In genomic region chr3:42590989-42591756, GRCh38 we compare ENCODE assay signal across 8 cellular contexts. TPM values are rescaled to one million over a fixed set of nuclear protein-coding genes. Genes with fewer than 3 reads are reported as not detected.
DNase-seq lines count a peak whose midpoint lies in the region; ATAC-seq and TF ChIP-seq lines count a peak whose summit lies in the region.

No MANE protein-coding gene starts in this region.

- H3K36me3 ChIP-seq in right atrium auricular region = no peaks in the 10 kb centered on the region

- peaks cover 31% of the 10 kb centered on the region for H3K4me1 Mint-ChIP-seq in T-helper 2 cell treated with Interferon-gamma antibody and Interleukin-4, amounts not matched to agents 5 μg/mL and 100 μg/mL, for 36 hours (ENCODE audit: low read depth)
- H3K4me1 Mint-ChIP-seq in WTC11 = peaks cover 43% of the 10 kb centered on the region

- peak overlapping the region; percentile 99 for H3K27ac Mint-ChIP-seq in T-helper 2 cell treated with Interferon-gamma antibody and Interleukin-4, amounts not matched to agents 5 μg/mL and 100 μg/mL, for 36 hours
- H3K27ac Mint-ChIP-seq in WTC11 = peak overlapping the region; percentile 93

- ATAC-seq in WTC11 = no peak

- H3K9me3 Mint-ChIP-seq in T-helper 2 cell treated with Interferon-gamma antibody and Interleukin-4, amounts not matched to agents 5 μg/mL and 100 μg/mL, for 36 hours = no peaks in the 10 kb centered on the region
- H3K9me3 Mint-ChIP-seq in WTC11 = no peaks in the 10 kb centered on the region

- no peaks in the 10 kb centered on the region for H3K27me3 Mint-ChIP-seq in T-helper 2 cell treated with Interferon-gamma antibody and Interleukin-4, amounts not matched to agents 5 μg/mL and 100 μg/mL, for 36 hours (ENCODE audit: low read depth)
- H3K27me3 Mint-ChIP-seq in WTC11 (ENCODE audit: low read depth) = no peaks in the 10 kb centered on the region

- POLR2A ChIA-PET in WTC11 (lab: Charles Lee) = interaction anchor here (0.6 to 2.9 kb wide), 7 partner anchors 9 to 212 kb away, joined by 3 to 19 read pairs (median 4); partner anchors contain the start of genes NKTR and SEC22C

- no peak for DNase-seq in T-helper 2 cell treated with Interferon-gamma antibody and Interleukin-4, amounts not matched to agents 5 μg/mL and 100 μg/mL, for 36 hours (ENCODE audit: low spot score)
- no peak for DNase-seq in T-helper 2 cell
- DNase-seq in WTC11 (ENCODE audit: low spot score) = peak; percentile 31
- no peak for DNase-seq in right atrium auricular region (ENCODE audit: low spot score)
- DNase-seq in cerebellum (ENCODE audit: low spot score) = no peak
- no peak for DNase-seq in NOMO-1 treated with dmso at 0.1 percent for 144 hours (lab: John Stamatoyannopoulos, UW; ENCODE audit: unreplicated experiment)
- DNase-seq in NOMO-1 treated with DMSO at 0.1 percent for 48 hours (lab: John Stamatoyannopoulos, UW; ENCODE audit: unreplicated experiment) = no peak

- peak overlapping the region; percentile 74 for H3K4me3 ChIP-seq in right atrium auricular region
- peak overlapping the region; percentile 57 to 75 (median 73) for H3K4me3 ChIP-seq in skin epidermis

- H3K36me3 Mint-ChIP-seq in T-helper 2 cell treated with Interferon-gamma antibody and Interleukin-4, amounts not matched to agents 5 μg/mL and 100 μg/mL, for 36 hours (ENCODE audit: low read depth) = peaks cover 36% of the 10 kb centered on the region
- H3K36me3 Mint-ChIP-seq in WTC11 = peaks cover 30% of the 10 kb centered on the region

- peaks cover 0 to 11% of the 10 kb centered on the region in 2 donors for H3K4me1 ChIP-seq in right atrium auricular region

- H3K27me3 ChIP-seq in right atrium auricular region = no peaks in the 10 kb centered on the region

- H3K27ac ChIP-seq in right atrium auricular region = peak overlapping the region; percentile 84 to 88
- peak overlapping the region; percentile 39 to 93 (median 83) for H3K27ac ChIP-seq in skin epidermis

- H3K9me3 ChIP-seq in right atrium auricular region = no peaks in the 10 kb centered on the region

- TF ChIP-seq CTCF in WTC11 (IDR thresholded peaks at IDR 0.05) (no peak), right atrium auricular region (IDR thresholded peaks at IDR 0.05) (no peak)

- H3K4me3 Mint-ChIP-seq in T-helper 2 cell treated with Interferon-gamma antibody and Interleukin-4, amounts not matched to agents 5 μg/mL and 100 μg/mL, for 36 hours = peak overlapping the region; percentile 97
- peak overlapping the region; percentile 94 for H3K4me3 Mint-ChIP-seq in WTC11

- CTCF ChIA-PET in WTC11 (lab: Charles Lee) = interaction anchor here (0.8 to 2.6 kb wide), 8 partner anchors 9 to 370 kb away, joined by 3 to 11 read pairs (median 6); partner anchors contain the start of genes NKTR and SEC22C

TF ChIP-seq in WTC11, 78 proteins besides CTCF, POLR2A, EP300 and RAD21 (continues in another document):
- TF ChIP-seq CBFB (CRISPR knock-in tag; IDR thresholded peaks at IDR 0.05; ENCODE audit: low read depth) (no peak), USF1 (CRISPR knock-in tag; IDR thresholded peaks at IDR 0.05) (no peak), E2F5 (CRISPR knock-in tag; IDR thresholded peaks at IDR 0.05) (no peak), ARID4B (CRISPR knock-in tag; IDR thresholded peaks at IDR 0.05; ENCODE audit: borderline replicate concordance) (0 out of 2 replicates have a peak, but pooled peaks have one; percentile 41), PREB (CRISPR knock-in tag; IDR thresholded peaks at IDR 0.05; ENCODE audit: borderline replicate concordance) (no peak), MAX (CRISPR knock-in tag; IDR thresholded peaks at IDR 0.05) (peak; percentile 23; the same call in 1 of the 2 replicates), KAT7 (CRISPR knock-in tag; IDR thresholded peaks at IDR 0.05; ENCODE audit: borderline replicate concordance) (no peak; the same call in 1 of the 2 replicates), NFATC4 (CRISPR knock-in tag; IDR thresholded peaks at IDR 0.05) (no peak), IRF2 (CRISPR knock-in tag; IDR thresholded peaks at IDR 0.05; ENCODE audit: borderline replicate concordance, low read depth) (no peak), ERG (CRISPR knock-in tag; IDR thresholded peaks at IDR 0.05) (no peak)

RNA-seq across cellular contexts. Expression of gene SS18L2, which starts 0.5 kb away (rescaled TPM):
- 52.9 to 65.0 TPM (median 62.6 TPM) in 3 replicates for total RNA-seq in WTC11 (2021)
- total RNA-seq in right atrium auricular region = 10 to 100 TPM in 1 of 2 donors, 1 to 10 TPM in 1; 8.4 to 13.9 TPM
- total RNA-seq in cerebellum = 15.6 TPM

RNA-seq across cellular contexts. Expression of gene NKTR, which starts 9.3 kb away (rescaled TPM):
- total RNA-seq in WTC11 (2021) = 76.4 to 89.3 TPM (median 82.3 TPM) in 3 replicates
- 10 to 100 TPM; 14.1 to 20.4 TPM for total RNA-seq in right atrium auricular region
- 259 TPM for total RNA-seq in cerebellum

RNA-seq across cellular contexts. Expression of gene SEC22C, which starts 9.4 kb away (rescaled TPM):
- total RNA-seq in WTC11 (2021) = 35.2 to 37.0 TPM (median 37.0 TPM) in 3 replicates
- 10 to 100 TPM; 32.3 to 36.2 TPM for total RNA-seq in right atrium auricular region
- 50.9 TPM for total RNA-seq in cerebellum
